Comparison of ENCODE assay signal across 9 cellular contexts in the genomic region with DNA sequence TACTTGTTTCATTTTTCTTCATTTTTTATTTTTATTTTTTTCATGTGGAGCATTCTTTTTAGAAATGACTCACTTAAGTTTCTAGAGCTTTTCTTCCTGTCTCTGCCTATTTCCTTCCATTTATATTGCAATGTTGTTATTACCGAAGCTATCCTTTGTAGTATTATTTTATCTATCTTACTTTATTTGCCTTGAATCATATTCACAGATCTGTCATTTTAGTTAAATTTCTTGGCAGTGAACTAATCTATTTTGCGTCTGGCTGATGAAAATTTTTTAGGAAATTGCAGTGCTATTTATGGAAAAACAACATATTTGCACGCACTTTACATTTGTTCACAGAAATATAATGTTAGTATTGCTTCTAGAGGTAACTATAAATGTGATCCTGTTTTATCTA.
"Had no signal": no experiment of that assay in that cellular context is flagged by ENCODE, and none has a peak within 500 bp of the region (broad histone marks: within the 10 kb centered on the region; RNA-seq: fewer than 3 reads in every experiment).

No MANE protein-coding gene starts in this region.

- H2AFZ ChIP-seq: GM23248 had no signal

- ATAC-seq: HepG2 had no signal

- H3K4me1 Mint-ChIP-seq: IgD-negative memory B cell had no signal

- H3K9ac ChIP-seq: GM23248 had no signal

- H3K27ac Mint-ChIP-seq: HFFc6, IgD-negative memory B cell had no signal

- H3K36me3 Mint-ChIP-seq: IgD-negative memory B cell had no signal

- H3K4me3 ChIP-seq: GM23248 had no signal

- H3K27me3 Mint-ChIP-seq: IgD-negative memory B cell had no signal

- DNase-seq: GM23248, GOT3, H7, HCEC 1CT, HFFc6, KBM-7 had no signal

- H3K4me3 Mint-ChIP-seq: HFFc6, IgD-negative memory B cell had no signal

- H3K27ac ChIP-seq: GM23248, HL-60 had no signal
